Comparison of ENCODE assay signal across 1 cellular context in genomic region chr16:119835-120234, GRCh38.
A peak's percentile ranks its signal among the peaks of the same experiment; 100 is the strongest.
TF ChIP-seq lines count a peak whose summit lies in the region.

No MANE protein-coding gene starts in this region.

TF ChIP-seq in K562, 482 proteins besides CTCF, POLR2A, EP300 and RAD21 (continued from another document):
- TF ChIP-seq ZBTB40 (IDR thresholded peaks at IDR 0.05): no peak
- TF ChIP-seq ZBTB40 (CRISPR knock-in tag; IDR thresholded peaks at IDR 0.05): no peak
- no peak for TF ChIP-seq MNT (conservative IDR thresholded peaks at IDR 0.05)
- 0 out of 2 replicates have a peak, but pooled peaks have one; percentile 31 for TF ChIP-seq FOXP1 (CRISPR knock-in tag; IDR thresholded peaks at IDR 0.05)
- TF ChIP-seq RCOR1 (IDR thresholded peaks at IDR 0.05; ENCODE audit: borderline replicate concordance in 1 of 2, low read depth in 2 of 2, low read length in 2 of 2): peak in 1 of 2 experiments; percentile 79; a peak in 2 of 4 replicates
- no peak for TF ChIP-seq CEBPZ (IDR thresholded peaks at IDR 0.05; ENCODE audit: borderline replicate concordance, low read depth, low read length)
- peak; percentile 83 for TF ChIP-seq HSF4 (CRISPR knock-in tag; IDR thresholded peaks at IDR 0.05; ENCODE audit: borderline replicate concordance)
- no peak for TF ChIP-seq IRF9 (tag; IDR thresholded peaks at IDR 0.05)
- peak; percentile 53; the same call in 1 of the 2 replicates for TF ChIP-seq ZNF583 (CRISPR knock-in tag; IDR thresholded peaks at IDR 0.05)
- TF ChIP-seq RHOXF2B (CRISPR knock-in tag; conservative IDR thresholded peaks at IDR 0.05): 0 out of 2 replicates have a peak, but pooled peaks have one; percentile 44
- TF ChIP-seq JUN (IDR thresholded peaks at IDR 0.05; ENCODE audit: borderline replicate concordance, low read depth, low read length): peak; percentile 7; the same call in 1 of the 2 replicates
- no peak for TF ChIP-seq JUN (CRISPR knock-in tag; IDR thresholded peaks at IDR 0.05; ENCODE audit: borderline replicate concordance)
- peak; percentile 68 for TF ChIP-seq EGR1 (conservative IDR thresholded peaks at IDR 0.05)
- TF ChIP-seq ARNT (IDR thresholded peaks at IDR 0.05): peak in 1 of 2 experiments; percentile 95; a peak in 1 of 4 replicates
- no peak for TF ChIP-seq IRF2 (CRISPR knock-in tag; IDR thresholded peaks at IDR 0.05)
- no peak for TF ChIP-seq NR2C1 (IDR thresholded peaks at IDR 0.05)
- TF ChIP-seq NR2C1 (tag; IDR thresholded peaks at IDR 0.05): peak; percentile 40; the same call in 1 of the 2 replicates
- TF ChIP-seq HDAC2 (IDR thresholded peaks at IDR 0.05): peak; percentile 72; the same call in 1 of the 2 replicates
- TF ChIP-seq HDAC6 (IDR thresholded peaks at IDR 0.05; ENCODE audit: low read depth, low read length): no peak
- TF ChIP-seq ZFP1 (CRISPR knock-in tag; IDR thresholded peaks at IDR 0.05): no peak
- TF ChIP-seq ATF7 (IDR thresholded peaks at IDR 0.05): 0 out of 2 replicates have a peak, but pooled peaks have one; percentile 33
- TF ChIP-seq CCAR2 (IDR thresholded peaks at IDR 0.05; ENCODE audit: low read depth, low read length): no peak
